Comparison of ENCODE assay signal across 1 cellular context in the genomic region with DNA sequence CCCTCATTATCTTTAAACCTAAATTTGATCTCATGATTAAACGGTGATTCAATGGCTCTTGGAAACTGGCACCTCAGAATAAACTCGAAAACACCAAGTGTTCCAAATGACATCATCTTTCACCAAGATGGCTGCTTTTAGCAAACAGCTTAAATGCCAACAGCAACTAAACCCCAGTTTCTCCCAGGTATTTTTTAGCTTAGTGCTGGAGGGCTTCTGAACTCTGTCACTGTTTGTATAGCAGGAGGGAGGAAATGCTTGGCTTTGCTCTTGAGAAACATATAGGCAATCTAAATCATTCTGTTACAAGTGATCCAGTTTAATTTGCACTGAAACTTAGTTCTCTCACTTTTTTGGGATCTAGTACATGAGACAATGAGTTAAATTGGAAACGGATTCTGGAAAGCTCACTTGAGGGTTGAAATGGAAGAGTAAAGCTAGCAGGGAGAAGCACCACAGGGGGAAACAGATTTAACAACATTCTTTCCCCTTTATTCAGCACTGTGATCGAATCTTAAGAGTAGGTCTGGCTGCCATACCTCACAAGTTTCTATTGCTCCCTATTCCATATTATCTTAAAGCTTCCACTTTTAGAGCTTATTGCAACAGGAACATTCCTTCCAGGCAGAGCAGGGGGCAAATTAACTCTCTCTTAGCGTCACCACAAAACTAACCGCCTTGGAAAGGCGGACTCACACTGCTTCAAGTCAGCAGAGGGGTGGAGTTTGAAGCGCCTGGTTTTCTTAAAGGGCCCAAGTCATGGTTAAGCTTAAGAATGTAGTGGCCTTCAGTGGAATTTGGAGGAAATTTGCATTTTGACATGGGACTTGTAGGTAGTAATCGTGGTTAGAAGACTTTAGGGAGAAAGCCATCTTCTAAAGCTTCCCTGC.
TF ChIP-seq lines count a peak whose summit lies in the region.

No MANE protein-coding gene starts in this region.

TF ChIP-seq in K562, 482 proteins besides CTCF, POLR2A, EP300 and RAD21 (continues in another document):
- TF ChIP-seq, protein P1, sequence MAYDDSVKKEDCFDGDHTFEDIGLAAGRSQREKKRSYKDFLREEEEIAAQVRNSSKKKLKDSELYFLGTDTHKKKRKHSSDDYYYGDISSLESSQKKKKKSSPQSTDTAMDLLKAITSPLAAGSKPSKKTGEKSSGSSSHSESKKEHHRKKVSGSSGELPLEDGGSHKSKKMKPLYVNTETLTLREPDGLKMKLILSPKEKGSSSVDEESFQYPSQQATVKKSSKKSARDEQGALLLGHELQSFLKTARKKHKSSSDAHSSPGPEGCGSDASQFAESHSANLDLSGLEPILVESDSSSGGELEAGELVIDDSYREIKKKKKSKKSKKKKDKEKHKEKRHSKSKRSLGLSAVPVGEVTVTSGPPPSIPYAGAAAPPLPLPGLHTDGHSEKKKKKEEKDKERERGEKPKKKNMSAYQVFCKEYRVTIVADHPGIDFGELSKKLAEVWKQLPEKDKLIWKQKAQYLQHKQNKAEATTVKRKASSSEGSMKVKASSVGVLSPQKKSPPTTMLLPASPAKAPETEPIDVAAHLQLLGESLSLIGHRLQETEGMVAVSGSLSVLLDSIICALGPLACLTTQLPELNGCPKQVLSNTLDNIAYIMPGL (CRISPR knock-in tag; IDR thresholded peaks at IDR 0.05): 0 out of 2 replicates have a peak, but pooled peaks have one; percentile 38
- TF ChIP-seq FOXJ2 (tag; IDR thresholded peaks at IDR 0.05) (peak; percentile 55; the same call in 1 of the 2 replicates), NONO (IDR thresholded peaks at IDR 0.05; ENCODE audit: low read depth in 2 of 2, low read length in 1 of 2) (peak in 1 of 2 experiments; percentile 17; a peak in 1 of 4 replicates), LCOR (CRISPR knock-in tag; IDR thresholded peaks at IDR 0.05) (peak; percentile 67; the same call in 1 of the 2 replicates), DACH1 (IDR thresholded peaks at IDR 0.05; ENCODE audit: partially characterized antibody) (no peak), ZNF584 (CRISPR knock-in tag; IDR thresholded peaks at IDR 0.05; ENCODE audit: low read depth) (peak; percentile 64; the same call in 1 of the 2 replicates), TBP (optimal IDR thresholded peaks at IDR 0.05; ENCODE audit: low read depth, low read length) (peak; percentile 83), SMARCE1 (IDR thresholded peaks at IDR 0.05) (peak; percentile 31; the same call in 1 of the 2 replicates), FOXM1 (IDR thresholded peaks at IDR 0.05; ENCODE audit: low read depth) (peak; percentile 35), FOXM1 (CRISPR knock-in tag; IDR thresholded peaks at IDR 0.05; ENCODE audit: low read depth) (no peak), TAF9B (IDR thresholded peaks at IDR 0.05; ENCODE audit: partially characterized antibody) (peak; percentile 70), ATF1 (CRISPR knock-in tag; IDR thresholded peaks at IDR 0.05) (no peak), ATF1 (tag; IDR thresholded peaks at IDR 0.05) (peak; percentile 47; the same call in 1 of the 2 replicates), POLR2H (tag; IDR thresholded peaks at IDR 0.05; ENCODE audit: low read depth) (peak; percentile 70; the same call in 1 of the 2 replicates), ARNT (IDR thresholded peaks at IDR 0.05) (peak in 1 of 2 experiments; percentile 70; a peak in 1 of 4 replicates), POLR2B (IDR thresholded peaks at IDR 0.05; ENCODE audit: low read depth, partially characterized antibody) (peak; percentile 85), HDAC1 (IDR thresholded peaks at IDR 0.05) (peak in 1 of 2 experiments; percentile 44; a peak in 1 of 4 replicates), SUPT5H (IDR thresholded peaks at IDR 0.05) (peak; percentile 85), PTRF (tag; IDR thresholded peaks at IDR 0.05) (no peak), CREM (IDR thresholded peaks at IDR 0.05; ENCODE audit: low read depth) (peak; percentile 48; the same call in 1 of the 2 replicates), NFRKB (IDR thresholded peaks at IDR 0.05; ENCODE audit: low read depth) (peak; percentile 87; the same call in 1 of the 2 replicates), RBFOX2 (IDR thresholded peaks at IDR 0.05; ENCODE audit: low read depth, low read length) (peak; percentile 64), MTA3 (IDR thresholded peaks at IDR 0.05; ENCODE audit: borderline replicate concordance) (peak; percentile 54; the same call in 1 of the 2 replicates), FUS (optimal IDR thresholded peaks at IDR 0.05; ENCODE audit: low read depth, low read length) (no peak), ATF7 (IDR thresholded peaks at IDR 0.05) (peak; percentile 90), MBD2 (IDR thresholded peaks at IDR 0.05; ENCODE audit: borderline replicate concordance, low read depth) (0 out of 2 replicates have a peak, but pooled peaks have one; percentile 44), PYGO2 (tag; IDR thresholded peaks at IDR 0.05) (no peak), ZNF41 (CRISPR knock-in tag; conservative IDR thresholded peaks at IDR 0.05) (no peak), KAT7 (CRISPR knock-in tag; IDR thresholded peaks at IDR 0.05; ENCODE audit: borderline replicate concordance) (peak; percentile 54; the same call in 1 of the 2 replicates)
- TF ChIP-seq, protein P2, sequence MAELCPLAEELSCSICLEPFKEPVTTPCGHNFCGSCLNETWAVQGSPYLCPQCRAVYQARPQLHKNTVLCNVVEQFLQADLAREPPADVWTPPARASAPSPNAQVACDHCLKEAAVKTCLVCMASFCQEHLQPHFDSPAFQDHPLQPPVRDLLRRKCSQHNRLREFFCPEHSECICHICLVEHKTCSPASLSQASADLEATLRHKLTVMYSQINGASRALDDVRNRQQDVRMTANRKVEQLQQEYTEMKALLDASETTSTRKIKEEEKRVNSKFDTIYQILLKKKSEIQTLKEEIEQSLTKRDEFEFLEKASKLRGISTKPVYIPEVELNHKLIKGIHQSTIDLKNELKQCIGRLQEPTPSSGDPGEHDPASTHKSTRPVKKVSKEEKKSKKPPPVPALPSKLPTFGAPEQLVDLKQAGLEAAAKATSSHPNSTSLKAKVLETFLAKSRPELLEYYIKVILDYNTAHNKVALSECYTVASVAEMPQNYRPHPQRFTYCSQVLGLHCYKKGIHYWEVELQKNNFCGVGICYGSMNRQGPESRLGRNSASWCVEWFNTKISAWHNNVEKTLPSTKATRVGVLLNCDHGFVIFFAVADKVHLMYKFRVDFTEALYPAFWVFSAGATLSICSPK (IDR thresholded peaks at IDR 0.05; ENCODE audit: borderline replicate concordance): no peak
- TF ChIP-seq, protein P3, sequence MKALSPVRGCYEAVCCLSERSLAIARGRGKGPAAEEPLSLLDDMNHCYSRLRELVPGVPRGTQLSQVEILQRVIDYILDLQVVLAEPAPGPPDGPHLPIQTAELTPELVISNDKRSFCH (CRISPR knock-in tag; IDR thresholded peaks at IDR 0.05): no peak
- TF ChIP-seq, protein P3 (tag; IDR thresholded peaks at IDR 0.05): peak; percentile 38; the same call in 1 of the 2 replicates
- TF ChIP-seq, protein P4, sequence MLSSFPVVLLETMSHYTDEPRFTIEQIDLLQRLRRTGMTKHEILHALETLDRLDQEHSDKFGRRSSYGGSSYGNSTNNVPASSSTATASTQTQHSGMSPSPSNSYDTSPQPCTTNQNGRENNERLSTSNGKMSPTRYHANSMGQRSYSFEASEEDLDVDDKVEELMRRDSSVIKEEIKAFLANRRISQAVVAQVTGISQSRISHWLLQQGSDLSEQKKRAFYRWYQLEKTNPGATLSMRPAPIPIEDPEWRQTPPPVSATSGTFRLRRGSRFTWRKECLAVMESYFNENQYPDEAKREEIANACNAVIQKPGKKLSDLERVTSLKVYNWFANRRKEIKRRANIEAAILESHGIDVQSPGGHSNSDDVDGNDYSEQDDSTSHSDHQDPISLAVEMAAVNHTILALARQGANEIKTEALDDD (IDR thresholded peaks at IDR 0.05): peak; percentile 65
- TF ChIP-seq, protein P5, sequence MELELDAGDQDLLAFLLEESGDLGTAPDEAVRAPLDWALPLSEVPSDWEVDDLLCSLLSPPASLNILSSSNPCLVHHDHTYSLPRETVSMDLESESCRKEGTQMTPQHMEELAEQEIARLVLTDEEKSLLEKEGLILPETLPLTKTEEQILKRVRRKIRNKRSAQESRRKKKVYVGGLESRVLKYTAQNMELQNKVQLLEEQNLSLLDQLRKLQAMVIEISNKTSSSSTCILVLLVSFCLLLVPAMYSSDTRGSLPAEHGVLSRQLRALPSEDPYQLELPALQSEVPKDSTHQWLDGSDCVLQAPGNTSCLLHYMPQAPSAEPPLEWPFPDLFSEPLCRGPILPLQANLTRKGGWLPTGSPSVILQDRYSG (tag; conservative IDR thresholded peaks at IDR 0.05; ENCODE audit: low read depth): 0 out of 2 replicates have a peak, but pooled peaks have one; percentile 35
- TF ChIP-seq, protein P6, sequence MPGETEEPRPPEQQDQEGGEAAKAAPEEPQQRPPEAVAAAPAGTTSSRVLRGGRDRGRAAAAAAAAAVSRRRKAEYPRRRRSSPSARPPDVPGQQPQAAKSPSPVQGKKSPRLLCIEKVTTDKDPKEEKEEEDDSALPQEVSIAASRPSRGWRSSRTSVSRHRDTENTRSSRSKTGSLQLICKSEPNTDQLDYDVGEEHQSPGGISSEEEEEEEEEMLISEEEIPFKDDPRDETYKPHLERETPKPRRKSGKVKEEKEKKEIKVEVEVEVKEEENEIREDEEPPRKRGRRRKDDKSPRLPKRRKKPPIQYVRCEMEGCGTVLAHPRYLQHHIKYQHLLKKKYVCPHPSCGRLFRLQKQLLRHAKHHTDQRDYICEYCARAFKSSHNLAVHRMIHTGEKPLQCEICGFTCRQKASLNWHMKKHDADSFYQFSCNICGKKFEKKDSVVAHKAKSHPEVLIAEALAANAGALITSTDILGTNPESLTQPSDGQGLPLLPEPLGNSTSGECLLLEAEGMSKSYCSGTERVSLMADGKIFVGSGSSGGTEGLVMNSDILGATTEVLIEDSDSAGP (CRISPR knock-in tag; IDR thresholded peaks at IDR 0.05): peak; percentile 93
- TF ChIP-seq, protein P7, sequence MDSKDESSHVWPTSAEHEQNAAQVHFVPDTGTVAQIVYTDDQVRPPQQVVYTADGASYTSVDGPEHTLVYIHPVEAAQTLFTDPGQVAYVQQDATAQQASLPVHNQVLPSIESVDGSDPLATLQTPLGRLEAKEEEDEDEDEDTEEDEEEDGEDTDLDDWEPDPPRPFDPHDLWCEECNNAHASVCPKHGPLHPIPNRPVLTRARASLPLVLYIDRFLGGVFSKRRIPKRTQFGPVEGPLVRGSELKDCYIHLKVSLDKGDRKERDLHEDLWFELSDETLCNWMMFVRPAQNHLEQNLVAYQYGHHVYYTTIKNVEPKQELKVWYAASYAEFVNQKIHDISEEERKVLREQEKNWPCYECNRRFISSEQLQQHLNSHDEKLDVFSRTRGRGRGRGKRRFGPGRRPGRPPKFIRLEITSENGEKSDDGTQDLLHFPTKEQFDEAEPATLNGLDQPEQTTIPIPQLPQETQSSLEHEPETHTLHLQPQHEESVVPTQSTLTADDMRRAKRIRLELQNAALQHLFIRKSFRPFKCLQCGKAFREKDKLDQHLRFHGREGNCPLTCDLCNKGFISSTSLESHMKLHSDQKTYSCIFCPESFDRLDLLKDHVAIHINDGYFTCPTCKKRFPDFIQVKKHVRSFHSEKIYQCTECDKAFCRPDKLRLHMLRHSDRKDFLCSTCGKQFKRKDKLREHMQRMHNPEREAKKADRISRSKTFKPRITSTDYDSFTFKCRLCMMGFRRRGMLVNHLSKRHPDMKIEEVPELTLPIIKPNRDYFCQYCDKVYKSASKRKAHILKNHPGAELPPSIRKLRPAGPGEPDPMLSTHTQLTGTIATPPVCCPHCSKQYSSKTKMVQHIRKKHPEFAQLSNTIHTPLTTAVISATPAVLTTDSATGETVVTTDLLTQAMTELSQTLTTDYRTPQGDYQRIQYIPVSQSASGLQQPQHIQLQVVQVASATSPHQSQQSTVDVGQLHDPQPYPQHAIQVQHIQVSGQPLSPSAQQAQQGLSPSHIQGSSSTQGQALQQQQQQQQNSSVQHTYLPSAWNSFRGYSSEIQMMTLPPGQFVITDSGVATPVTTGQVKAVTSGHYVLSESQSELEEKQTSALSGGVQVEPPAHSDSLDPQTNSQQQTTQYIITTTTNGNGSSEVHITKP (IDR thresholded peaks at IDR 0.05; ENCODE audit: partially characterized antibody): peak; percentile 74
